In genomic region chr12:65269603-65270002, GRCh38 we compare ENCODE assay signal across 21 cellular contexts. TPM values are rescaled to one million over a fixed set of nuclear protein-coding genes. Genes with fewer than 3 reads are reported as not detected.
DNase-seq lines count a peak whose midpoint lies in the region; ATAC-seq and TF ChIP-seq lines count a peak whose summit lies in the region.
"Had no signal": no experiment of that assay in that cellular context is flagged by ENCODE, and none has a peak within 500 bp of the region (broad histone marks: within the 10 kb centered on the region; RNA-seq: fewer than 3 reads in every experiment).

No MANE protein-coding gene starts in this region.

- POLR2A ChIA-PET in activated CD4-positive, alpha-beta T cell treated with anti-CD3 and anti-CD28 coated beads, Interleukin-2, amount 10 ng/mL, durations not matched to agents 7 days and 5 days (lab: Charles Lee) = no interaction called here

- peak overlapping the region; percentile 15 for H3K27ac Mint-ChIP-seq in endothelial cell (ENCODE audit: unreplicated experiment)
- no peak overlapping the region for H3K27ac Mint-ChIP-seq in activated CD4-positive, alpha-beta T cell treated with anti-CD3 and anti-CD28 coated beads, Interleukin-2, amount 10 ng/mL, durations not matched to agents 7 days and 5 days
- no peak overlapping the region for H3K27ac Mint-ChIP-seq in nephron progenitor cell
- H3K27ac Mint-ChIP-seq: CD4-positive, CD25-positive, alpha-beta regulatory T cell had no signal

- H3K4me3 Mint-ChIP-seq in endothelial cell (ENCODE audit: unreplicated experiment) (no peak overlapping the region), nephron progenitor cell (no peak overlapping the region)
- no peak overlapping the region for H3K4me3 Mint-ChIP-seq in activated CD4-positive, alpha-beta T cell treated with anti-CD3 and anti-CD28 coated beads, Interleukin-2, amount 10 ng/mL, durations not matched to agents 7 days and 5 days
- H3K4me3 Mint-ChIP-seq: CD4-positive, CD25-positive, alpha-beta regulatory T cell had no signal

- no peak for ATAC-seq in gastroesophageal sphincter
- no peak for ATAC-seq in HG02852 (IDR thresholded peaks at IDR 0.05; ENCODE audit: unreplicated experiment)
- ATAC-seq: lower lobe of right lung, sciatic nerve had no signal

- no peak overlapping the region for H3K18ac ChIP-seq in mesenchymal stem cell (ENCODE audit: low read depth in 1 of 2, low read length in 2 of 2)

- no peak for TF ChIP-seq POLR2A in gastroesophageal sphincter (IDR thresholded peaks at IDR 0.05)

- no peak overlapping the region for H3K23ac ChIP-seq in mesenchymal stem cell (ENCODE audit: low read length in 2 of 2)

- H3K27ac ChIP-seq in mesenchymal stem cell (ENCODE audit: low read length, poor library complexity, severe bottlenecking) (no peak overlapping the region), gastroesophageal sphincter (no peak overlapping the region)
- H3K27ac ChIP-seq: lower lobe of right lung, thoracic aorta, vagina had no signal

- H4K91ac ChIP-seq in mesenchymal stem cell (ENCODE audit: low read length) = no peak overlapping the region

- CTCF ChIA-PET in activated CD4-positive, alpha-beta T cell treated with anti-CD3 and anti-CD28 coated beads, Interleukin-2, amount 10 ng/mL, durations not matched to agents 7 days and 5 days (lab: Charles Lee) = no interaction called here

- DNase-seq in EL = peak; percentile 34
- DNase-seq in M059J (ENCODE audit: low read depth) = peak; percentile 11
- no peak for DNase-seq in endothelial cell (ENCODE audit: low spot score)
- peak; percentile 4 for DNase-seq in mesenchymal stem cell
- DNase-seq in activated CD4-positive, alpha-beta T cell treated with anti-CD3 and anti-CD28 coated beads, Interleukin-2, amount 10 ng/mL, durations not matched to agents 7 days and 5 days = no peak
- DNase-seq in nephron progenitor cell = no peak
- DNase-seq: activated gamma-delta T cell treated with Interleukin-2 at 50 U/mL for 16 hours; activated T-cell treated with anti-CD3 and anti-CD28 coated beads, Interleukin-2, amount 50 U/mL, for 1 hour; CD4-positive, CD25-positive, alpha-beta regulatory T cell; islet precursor cell; lower lobe of right lung; NCI-H1092; NCI-H187 treated with DMSO at 0.1 percent for 48 hours; NCI-H526 treated with DMSO at 0.1 percent for 48 hours; stimulated activated naive CD4-positive, alpha-beta T cell treated with Interleukin-2 at 50 U/mL for 16 hours; T-helper 2 cell had no signal

- no peak overlapping the region for H3K4me3 ChIP-seq in mesenchymal stem cell (ENCODE audit: insufficient read depth in 1 of 2, low read depth in 1 of 2, low read length in 2 of 2)
- H3K4me3 ChIP-seq in gastroesophageal sphincter = no peak overlapping the region
- H3K4me3 ChIP-seq: lower lobe of right lung, thoracic aorta, vagina had no signal

- H3K4ac ChIP-seq in mesenchymal stem cell (ENCODE audit: low read depth in 1 of 2, low read length in 2 of 2) = no peak overlapping the region

- H2AK5ac ChIP-seq in mesenchymal stem cell (ENCODE audit: low read length, severe bottlenecking) = no peak overlapping the region

- H3K9me3 ChIP-seq in mesenchymal stem cell (ENCODE audit: control insufficient read depth, low read length) (no peaks in the 10 kb centered on the region), gastroesophageal sphincter (no peaks in the 10 kb centered on the region)
- H3K9me3 ChIP-seq: lower lobe of right lung, thoracic aorta, vagina had no signal

- H2AFZ ChIP-seq in mesenchymal stem cell (ENCODE audit: low read depth, low read length) = no peak overlapping the region

- H3K9me3 Mint-ChIP-seq in endothelial cell (ENCODE audit: unreplicated experiment) (no peaks in the 10 kb centered on the region), nephron progenitor cell (no peaks in the 10 kb centered on the region)
- H3K9me3 Mint-ChIP-seq in activated CD4-positive, alpha-beta T cell treated with anti-CD3 and anti-CD28 coated beads, Interleukin-2, amount 10 ng/mL, durations not matched to agents 7 days and 5 days = no peaks in the 10 kb centered on the region

- no peak overlapping the region for H2BK120ac ChIP-seq in mesenchymal stem cell (ENCODE audit: low read depth, low read length)

- H3K9ac ChIP-seq in mesenchymal stem cell (ENCODE audit: low read length) = no peak overlapping the region

- H3K36me3 Mint-ChIP-seq in endothelial cell (ENCODE audit: low read depth, unreplicated experiment) (no peaks in the 10 kb centered on the region), nephron progenitor cell (ENCODE audit: low read depth) (no peaks in the 10 kb centered on the region)
- H3K36me3 Mint-ChIP-seq in activated CD4-positive, alpha-beta T cell treated with anti-CD3 and anti-CD28 coated beads, Interleukin-2, amount 10 ng/mL, durations not matched to agents 7 days and 5 days (ENCODE audit: low read depth) = no peaks in the 10 kb centered on the region
- H3K36me3 Mint-ChIP-seq: CD4-positive, CD25-positive, alpha-beta regulatory T cell had no signal

- no peaks in the 10 kb centered on the region for H3K27me3 Mint-ChIP-seq in endothelial cell (ENCODE audit: unreplicated experiment)
- peaks cover 29% of the 10 kb centered on the region for H3K27me3 Mint-ChIP-seq in activated CD4-positive, alpha-beta T cell treated with anti-CD3 and anti-CD28 coated beads, Interleukin-2, amount 10 ng/mL, durations not matched to agents 7 days and 5 days
- H3K27me3 Mint-ChIP-seq in nephron progenitor cell (ENCODE audit: low read depth, poor library complexity) = peaks cover 15% of the 10 kb centered on the region

- no peaks in the 10 kb centered on the region for H3K36me3 ChIP-seq in mesenchymal stem cell (ENCODE audit: control insufficient read depth in 1 of 2, insufficient read depth in 2 of 2, low read depth in 1 of 2, low read length in 2 of 2)
- H3K36me3 ChIP-seq in gastroesophageal sphincter = no peaks in the 10 kb centered on the region
- H3K36me3 ChIP-seq: lower lobe of right lung, thoracic aorta, vagina had no signal

- TF ChIP-seq CTCF in endothelial cell (IDR thresholded peaks at IDR 0.05; ENCODE audit: unreplicated experiment) (no peak), gastroesophageal sphincter (IDR thresholded peaks at IDR 0.05) (no peak), nephron progenitor cell (IDR thresholded peaks at IDR 0.05) (no peak)

- no peak overlapping the region for H2BK12ac ChIP-seq in mesenchymal stem cell (ENCODE audit: low read length in 2 of 2)

- H3K27me3 ChIP-seq in mesenchymal stem cell (ENCODE audit: control insufficient read depth in 1 of 2, insufficient read depth in 1 of 2, low read length in 2 of 2) (no peaks in the 10 kb centered on the region), gastroesophageal sphincter (no peaks in the 10 kb centered on the region)
- H3K27me3 ChIP-seq: vagina had no signal

- WGBS in mesenchymal stem cell = no CpG with 5 or more reads among the region's 1 CpG
- 84 to 89% methylated on average over 1 of the region's 1 CpG for WGBS in gastroesophageal sphincter (ENCODE audit: low coverage in 1 of 2), 2 donors

- no peak overlapping the region for H2BK15ac ChIP-seq in mesenchymal stem cell (ENCODE audit: low read depth, poor library complexity, severe bottlenecking)

- no peak overlapping the region for H3K14ac ChIP-seq in mesenchymal stem cell (ENCODE audit: low read length in 2 of 2)

- H3K4me1 Mint-ChIP-seq in endothelial cell (ENCODE audit: unreplicated experiment) (peaks cover 8% of the 10 kb centered on the region), nephron progenitor cell (no peaks in the 10 kb centered on the region)
- H3K4me1 Mint-ChIP-seq in activated CD4-positive, alpha-beta T cell treated with anti-CD3 and anti-CD28 coated beads, Interleukin-2, amount 10 ng/mL, durations not matched to agents 7 days and 5 days = no peaks in the 10 kb centered on the region
- H3K4me1 Mint-ChIP-seq: CD4-positive, CD25-positive, alpha-beta regulatory T cell had no signal

- H2BK5ac ChIP-seq in mesenchymal stem cell (ENCODE audit: low read depth, low read length, poor library complexity, severe bottlenecking) = no peak overlapping the region

- H4K8ac ChIP-seq in mesenchymal stem cell (ENCODE audit: low read length) = no peak overlapping the region

- no peak for TF ChIP-seq EP300 in gastroesophageal sphincter (IDR thresholded peaks at IDR 0.05)

- H3K4me2 ChIP-seq in mesenchymal stem cell (ENCODE audit: low read length, poor library complexity, severe bottlenecking) = no peak overlapping the region

- no peaks in the 10 kb centered on the region for H3K4me1 ChIP-seq in mesenchymal stem cell (ENCODE audit: control insufficient read depth, insufficient read depth, low read depth, low read length)
- H3K4me1 ChIP-seq in gastroesophageal sphincter = no peaks in the 10 kb centered on the region
- H3K4me1 ChIP-seq: lower lobe of right lung, vagina had no signal

- H3K79me1 ChIP-seq in mesenchymal stem cell (replicated peaks; ENCODE audit: low read length, poor library complexity, severe bottlenecking) = no peaks in the 10 kb centered on the region

RNA-seq across cellular contexts. Expression of gene MSRB3, which starts 8.9 kb away (rescaled TPM):
- total RNA-seq in M059J (2014; rRNA removed; shearing (Covaris generic)) = 16.8 and 26.0 TPM in 2 replicates
- total RNA-seq in endothelial cell (ENCODE audit: unreplicated experiment) (19.9 TPM), gastroesophageal sphincter (100 to 1,000 TPM; 219 to 336 (median 299) TPM)
- 44.1 TPM for polyA plus RNA-seq in mesenchymal stem cell (2013, experiment 1 of 2)
- 46.1 TPM for polyA plus RNA-seq in mesenchymal stem cell (2013, experiment 2 of 2)
- not detected for total RNA-seq in activated CD4-positive, alpha-beta T cell treated with anti-CD3 and anti-CD28 coated beads, Interleukin-2, amount 10 ng/mL, durations not matched to agents 7 days and 5 days
- polyA plus RNA-seq: CD4-positive, CD25-positive, alpha-beta regulatory T cell had no signal

Comparison
In these comparisons a context has a peak if more than half of its experiments do, and no peak if none do; other contexts are left out.
1. DNase-seq: peak in EL (single experiment), M059J (single experiment) and mesenchymal stem cell (single experiment); none in endothelial cell (single experiment), activated CD4-positive, alpha-beta T cell treated with anti-CD3 and anti-CD28 coated beads, Interleukin-2, amount 10 ng/mL, durations not matched to agents 7 days and 5 days (single experiment) and nephron progenitor cell (single experiment).
2. RNA of gene MSRB3, which starts 8.9 kb away (total RNA-seq): 219 to 336 TPM in gastroesophageal sphincter, 16.8 to 26.0 TPM in M059J and 19.9 TPM in endothelial cell (single experiment); not detected in activated CD4-positive, alpha-beta T cell treated with anti-CD3 and anti-CD28 coated beads, Interleukin-2, amount 10 ng/mL, durations not matched to agents 7 days and 5 days; every median in the first group is over 10 times any median in the second.